ENCODE assay signal across 8 cellular contexts in the genomic region with DNA sequence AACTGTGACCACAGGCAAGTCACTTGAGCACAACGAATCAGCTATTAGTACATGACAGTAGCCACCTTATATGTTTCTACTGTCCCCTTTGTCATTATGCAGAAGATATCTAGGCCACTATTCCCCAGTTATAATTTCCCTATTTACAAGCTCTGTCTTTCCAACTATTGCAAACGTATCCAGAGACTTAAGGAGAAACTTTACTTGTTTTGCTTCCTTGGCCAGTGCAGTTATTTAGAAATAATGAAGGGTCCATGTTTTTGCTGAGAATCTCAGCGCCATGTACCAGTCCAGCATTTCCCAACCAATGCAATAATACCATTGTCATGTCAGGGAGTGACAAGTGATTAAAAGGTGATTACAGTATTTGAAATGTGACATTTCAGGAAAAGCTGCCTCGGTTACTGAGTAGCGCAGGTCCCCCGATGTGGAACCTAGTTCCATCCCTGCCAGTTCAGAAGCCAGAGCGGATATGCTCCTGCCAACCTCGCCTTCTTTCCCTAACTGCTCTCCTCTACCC. TPM values are rescaled to one million over a fixed set of nuclear protein-coding genes. Genes with fewer than 3 reads are reported as not detected.
DNase-seq lines count a peak whose midpoint lies in the region; ATAC-seq, FAIRE-seq and TF ChIP-seq lines count a peak whose summit lies in the region.

No MANE protein-coding gene starts in this region.

- peaks cover 17% of the 10 kb centered on the region for H3K36me3 Mint-ChIP-seq in activated CD8-positive, alpha-beta memory T cell treated with anti-CD3 and anti-CD28 coated beads, Interleukin-2, amount 10 ng/mL, durations not matched to agents 7 days and 5 days
- peaks cover 22% of the 10 kb centered on the region for H3K36me3 Mint-ChIP-seq in nephron (ENCODE audit: low read depth)

- peaks cover 3% of the 10 kb centered on the region; the same call in 1 of the 2 replicates for H3K27me3 ChIP-seq in Panc1 (ENCODE audit: control insufficient read depth, insufficient read depth, low read length)

- intact Hi-C loops in Panc1 (cut with micrococcal nuclease; ENCODE audit: unreplicated experiment) = no loop called here

- CTCF ChIA-PET in activated CD8-positive, alpha-beta memory T cell treated with anti-CD3 and anti-CD28 coated beads, Interleukin-2, amount 10 ng/mL, durations not matched to agents 7 days and 5 days (lab: Charles Lee) = interaction anchor here (0.9 kb wide), 1 partner anchor 64 kb away, joined by 3 read pairs; no protein-coding TSS in a partner anchor
- CTCF ChIA-PET in Panc1 (lab: Charles Lee) = no interaction called here

- H3K36me3 ChIP-seq in Panc1 (ENCODE audit: control insufficient read depth, insufficient read depth, low read length) = no peaks in the 10 kb centered on the region; the same call in 1 of the 2 replicates

- peaks cover 3% of the 10 kb centered on the region; the same call in 1 of the 2 replicates for H3K4me1 ChIP-seq in Panc1 (ENCODE audit: control insufficient read depth, insufficient read depth, low read length)

- in situ Hi-C loops in Panc1 (cut with HindIII; ENCODE audit: low pct_unique_long_range_greater_than_20kb, low sequenced_read_pairs) = no loop called here

- H3K9me3 Mint-ChIP-seq in activated CD8-positive, alpha-beta memory T cell treated with anti-CD3 and anti-CD28 coated beads, Interleukin-2, amount 10 ng/mL, durations not matched to agents 7 days and 5 days (ENCODE audit: low read depth) = peaks cover 5% of the 10 kb centered on the region
- H3K9me3 Mint-ChIP-seq in nephron = no peaks in the 10 kb centered on the region

- peak overlapping the region; percentile 65 for H3K27ac Mint-ChIP-seq in activated CD8-positive, alpha-beta memory T cell treated with anti-CD3 and anti-CD28 coated beads, Interleukin-2, amount 10 ng/mL, durations not matched to agents 7 days and 5 days
- H3K27ac Mint-ChIP-seq in nephron = peak overlapping the region; percentile 93 to 97 (median 95)

- BruUV-seq in Panc1 (replicated peaks; lab: Mats Ljungman, UMichigan) = no TSS peak

- no peak for ATAC-seq in activated CD8-positive, alpha-beta memory T cell treated with anti-CD3 and anti-CD28 coated beads, Interleukin-2, amount 10 ng/mL, durations not matched to agents 7 days and 5 days
- ATAC-seq in Panc1 (no peak), HG02623 (IDR thresholded peaks at IDR 0.05; ENCODE audit: unreplicated experiment) (no peak)

- DNase-seq in activated CD8-positive, alpha-beta memory T cell treated with anti-CD3 and anti-CD28 coated beads, Interleukin-2, amount 10 ng/mL, durations not matched to agents 7 days and 5 days = no peak
- no peak for DNase-seq in activated CD8-positive, alpha-beta memory T cell treated with anti-CD3 and anti-CD28 coated beads, Interleukin-2, amount 50 U/mL, for 48 hours
- DNase-seq in Panc1 (ENCODE audit: low read depth, low spot score) (no peak), epithelial cell of prostate (ENCODE audit: low read depth, low spot score) (no peak), D721Med (ENCODE audit: insufficient read length, low spot score) (no peak), HuH-7.5 (ENCODE audit: low spot score) (no peak)

- POLR2A ChIA-PET in Panc1 (lab: Charles Lee) = no interaction called here

- TF ChIP-seq CTCF in Panc1 (IDR thresholded peaks at IDR 0.05) (no peak), nephron (IDR thresholded peaks at IDR 0.05; ENCODE audit: unreplicated experiment in 3 of 3) (no peak), D721Med (IDR thresholded peaks at IDR 0.05; ENCODE audit: insufficient read depth, missing control alignments) (no peak)

- H3K4me3 Mint-ChIP-seq in activated CD8-positive, alpha-beta memory T cell treated with anti-CD3 and anti-CD28 coated beads, Interleukin-2, amount 10 ng/mL, durations not matched to agents 7 days and 5 days = peak overlapping the region; percentile 71
- peak overlapping the region; percentile 90 to 93 (median 91) for H3K4me3 Mint-ChIP-seq in nephron

- peaks cover 15% of the 10 kb centered on the region for H3K4me1 Mint-ChIP-seq in activated CD8-positive, alpha-beta memory T cell treated with anti-CD3 and anti-CD28 coated beads, Interleukin-2, amount 10 ng/mL, durations not matched to agents 7 days and 5 days
- H3K4me1 Mint-ChIP-seq in nephron = peaks cover 17% of the 10 kb centered on the region

- H3K27me3 Mint-ChIP-seq in activated CD8-positive, alpha-beta memory T cell treated with anti-CD3 and anti-CD28 coated beads, Interleukin-2, amount 10 ng/mL, durations not matched to agents 7 days and 5 days = peaks cover 13% of the 10 kb centered on the region
- H3K27me3 Mint-ChIP-seq in nephron (ENCODE audit: low read depth) = peaks cover 4% of the 10 kb centered on the region

- no peak for FAIRE-seq in D721Med (lab: Jason Lieb, UNC)

- peak overlapping the region; percentile 83 for H3K27ac ChIP-seq in Panc1 (ENCODE audit: low read length)
- H3K27ac ChIP-seq in epithelial cell of prostate = peak overlapping the region; percentile 94

- H3K4me3 ChIP-seq in Panc1 (ENCODE audit: low read depth in 2 of 2, low read length in 2 of 2) = peak overlapping the region; percentile 75 to 81

- no peaks in the 10 kb centered on the region for H3K9me3 ChIP-seq in Panc1 (ENCODE audit: control insufficient read depth, insufficient read depth, low read depth, low read length)

RNA-seq across cellular contexts. Expression of a gene that starts 0.7 kb away (rescaled TPM):
- total RNA-seq in activated CD8-positive, alpha-beta memory T cell treated with anti-CD3 and anti-CD28 coated beads, Interleukin-2, amount 10 ng/mL, durations not matched to agents 7 days and 5 days = 1 to 10 TPM; 4.5 to 4.8 TPM
- total RNA-seq in Panc1 (2021; ENCODE audit: unreplicated experiment) = 3.9 TPM
- 1.9 TPM for polyA plus RNA-seq in Panc1 (2012; ENCODE audit: insufficient read length)

RNA-seq across cellular contexts. Expression of a gene that starts 37.1 kb away (rescaled TPM):
- total RNA-seq in activated CD8-positive, alpha-beta memory T cell treated with anti-CD3 and anti-CD28 coated beads, Interleukin-2, amount 10 ng/mL, durations not matched to agents 7 days and 5 days = 1 to 10 TPM in 1 of 2 experiments, under 1 TPM in 1; 0.56 to 3.9 TPM
- total RNA-seq in Panc1 (2021; ENCODE audit: unreplicated experiment) = 0.57 TPM
- 0.39 TPM for polyA plus RNA-seq in Panc1 (2012; ENCODE audit: insufficient read length)
